ENCODE assay signal across 10 cellular contexts in the genomic region with DNA sequence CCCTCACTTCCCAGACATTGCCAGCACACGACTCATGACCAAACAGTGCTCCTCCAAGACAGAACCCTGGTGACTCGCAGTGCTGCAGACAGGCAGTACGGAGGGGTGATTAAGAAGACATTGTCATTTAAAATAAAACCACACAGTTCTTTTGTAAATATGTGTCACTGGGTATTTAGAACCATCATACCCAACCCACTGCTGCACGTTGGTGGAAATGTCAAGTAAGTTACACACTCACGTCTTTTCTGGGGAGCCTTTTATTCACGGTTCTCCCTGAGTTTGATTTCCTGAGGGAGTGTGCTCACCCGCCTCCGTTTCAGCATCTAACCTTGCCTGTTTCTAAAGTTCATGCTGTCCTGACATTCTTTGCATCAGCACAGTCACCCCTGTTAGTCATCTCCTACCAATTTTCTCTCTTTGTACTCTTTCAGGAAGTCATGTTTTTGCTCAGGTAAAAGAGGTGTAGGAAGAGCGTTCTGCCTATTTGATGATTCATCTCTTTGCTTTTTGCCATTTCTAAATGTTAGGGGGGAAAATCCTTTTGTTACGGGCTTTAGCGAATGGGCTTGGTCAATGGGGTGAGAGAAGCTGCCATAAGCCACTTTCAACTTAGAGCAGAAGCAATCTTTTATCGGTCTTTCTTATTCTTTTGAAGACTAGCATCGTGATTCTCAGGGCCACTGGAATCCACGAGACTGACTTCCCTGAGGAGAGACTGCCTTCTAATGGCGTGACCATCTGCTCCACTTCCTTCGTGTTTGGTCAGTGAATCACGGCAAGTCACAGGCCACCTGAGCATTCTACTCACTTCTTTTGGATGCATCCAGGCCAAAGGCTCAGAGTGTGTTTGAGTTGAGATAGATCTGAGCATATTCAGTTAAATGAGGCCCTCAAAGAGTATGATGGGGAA.
DNase-seq lines count a peak whose midpoint lies in the region; ATAC-seq and TF ChIP-seq lines count a peak whose summit lies in the region.
"Had no signal": no experiment of that assay in that cellular context is flagged by ENCODE, and none has a peak within 500 bp of the region (broad histone marks: within the 10 kb centered on the region; RNA-seq: fewer than 3 reads in every experiment).

No MANE protein-coding gene starts in this region.

- POLR2A ChIA-PET in SK-N-SH (lab: Yijun Ruan, JAX): no interaction called here

- no peak for TF ChIP-seq RAD21 in SK-N-SH (IDR thresholded peaks at IDR 0.05; ENCODE audit: low read length)

- TF ChIP-seq EP300 in SK-N-SH (IDR thresholded peaks at IDR 0.05; ENCODE audit: borderline replicate concordance in 1 of 2, low read depth in 1 of 2, low read length in 1 of 2): no peak

- peak overlapping the region; percentile 68; the same call in 1 of the 2 replicates for H2AFZ ChIP-seq in SK-N-SH (ENCODE audit: low read depth)

- H3K79me2 ChIP-seq in SK-N-SH (ENCODE audit: insufficient read depth): no peaks in the 10 kb centered on the region

- H4K20me1 ChIP-seq in SK-N-SH (ENCODE audit: insufficient read depth): no peaks in the 10 kb centered on the region

- peaks cover 4% of the 10 kb centered on the region for H3F3A ChIP-seq in SK-N-SH (replicated peaks; ENCODE audit: insufficient read depth)

- DNase-seq in SK-N-SH (no peak), activated T-cell treated with anti-CD3 and anti-CD28 coated beads for 1 hour (ENCODE audit: low read depth) (peak; percentile 19), glomerular visceral epithelial cell (ENCODE audit: extremely low spot score) (peak; percentile 85), stromal cell of bone marrow (ENCODE audit: low read depth) (peak; percentile 54)

- H3K4me2 ChIP-seq in SK-N-SH: no peak overlapping the region

- H3K9me3 ChIP-seq in SK-N-SH: no peaks in the 10 kb centered on the region

- H3K27me3 ChIP-seq in SK-N-SH (ENCODE audit: insufficient read depth): no peaks in the 10 kb centered on the region

- no peak for TF ChIP-seq CTCF in SK-N-SH (IDR thresholded peaks at IDR 0.05)

- no peak overlapping the region for H3K9ac ChIP-seq in SK-N-SH

- peak overlapping the region in 1 of 2 experiments; percentile 51; a peak in 2 of 4 replicates for H3K27ac ChIP-seq in SK-N-SH (ENCODE audit: low read depth in 2 of 2, low read length in 1 of 2)
- H3K27ac ChIP-seq: 22Rv1, HL-60 had no signal

- CTCF ChIA-PET in SK-N-SH (lab: Yijun Ruan, JAX): no interaction called here

- WGBS in SK-N-SH (ENCODE audit: low lambda C conversion rate): 44% methylated on average over 17 of the region's 17 CpGs

- no peak overlapping the region for H3K4me3 ChIP-seq in SK-N-SH (ENCODE audit: low read depth in 2 of 2, low read length in 1 of 2)

- no peak for ATAC-seq in SK-N-SH treated with all-trans-retinoic acid at 6 μM for 48 hours
- ATAC-seq in HG03354 (IDR thresholded peaks at IDR 0.05; ENCODE audit: poor library complexity, severe bottlenecking, unreplicated experiment): no peak
- no peak for ATAC-seq in HG03159 (IDR thresholded peaks at IDR 0.05; ENCODE audit: unreplicated experiment)
- ATAC-seq in GM18870 (IDR thresholded peaks at IDR 0.05; ENCODE audit: unreplicated experiment): no peak

- no peaks in the 10 kb centered on the region for H3K9me2 ChIP-seq in SK-N-SH

- no peaks in the 10 kb centered on the region for H3K4me1 ChIP-seq in SK-N-SH (ENCODE audit: control insufficient read depth in 1 of 2, insufficient read depth in 2 of 2, low read depth in 1 of 2, low read length in 1 of 2)

- no peaks in the 10 kb centered on the region for H3K36me3 ChIP-seq in SK-N-SH (replicated peaks in 1 of 2; ENCODE audit: control insufficient read depth in 1 of 2, insufficient read depth in 2 of 2, low read length in 1 of 2)

TF ChIP-seq in SK-N-SH, 30 proteins besides CTCF, POLR2A, EP300 and RAD21:
- 0 out of 2 replicates have a peak, but pooled peaks have one; percentile 1 for TF ChIP-seq FOSL2 (IDR thresholded peaks at IDR 0.05; ENCODE audit: borderline replicate concordance, low read depth)
- TF ChIP-seq, protein P1, sequence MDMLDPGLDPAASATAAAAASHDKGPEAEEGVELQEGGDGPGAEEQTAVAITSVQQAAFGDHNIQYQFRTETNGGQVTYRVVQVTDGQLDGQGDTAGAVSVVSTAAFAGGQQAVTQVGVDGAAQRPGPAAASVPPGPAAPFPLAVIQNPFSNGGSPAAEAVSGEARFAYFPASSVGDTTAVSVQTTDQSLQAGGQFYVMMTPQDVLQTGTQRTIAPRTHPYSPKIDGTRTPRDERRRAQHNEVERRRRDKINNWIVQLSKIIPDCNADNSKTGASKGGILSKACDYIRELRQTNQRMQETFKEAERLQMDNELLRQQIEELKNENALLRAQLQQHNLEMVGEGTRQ (IDR thresholded peaks at IDR 0.05; ENCODE audit: borderline replicate concordance, low read depth, low read length): no peak

TF ChIP-seq in SK-N-SH treated with all-trans-retinoic acid at 6 μM for 48 hours, 23 proteins besides CTCF, POLR2A, EP300 and RAD21:
- TF ChIP-seq CSDC2 (CRISPR knock-in tag; IDR thresholded peaks at IDR 0.05) (no peak), CSRNP3 (CRISPR knock-in tag; IDR thresholded peaks at IDR 0.05) (no peak), RARB (CRISPR knock-in tag; IDR thresholded peaks at IDR 0.05) (no peak), ISL1 (CRISPR knock-in tag; IDR thresholded peaks at IDR 0.05) (no peak), ZFP30 (CRISPR knock-in tag; IDR thresholded peaks at IDR 0.05) (no peak), GLIS3 (CRISPR knock-in tag; IDR thresholded peaks at IDR 0.05) (no peak), SNAI2 (CRISPR knock-in tag; IDR thresholded peaks at IDR 0.05) (no peak), TCF4 (CRISPR knock-in tag; IDR thresholded peaks at IDR 0.05; ENCODE audit: borderline replicate concordance) (no peak), ZNF70 (CRISPR knock-in tag; IDR thresholded peaks at IDR 0.05) (no peak), BACH2 (CRISPR knock-in tag; IDR thresholded peaks at IDR 0.05; ENCODE audit: borderline replicate concordance) (no peak), ZNF565 (CRISPR knock-in tag; conservative IDR thresholded peaks at IDR 0.05; ENCODE audit: low read depth) (no peak), PATZ1 (CRISPR knock-in tag; IDR thresholded peaks at IDR 0.05; ENCODE audit: borderline replicate concordance) (no peak), ZFP3 (CRISPR knock-in tag; IDR thresholded peaks at IDR 0.05) (no peak), TOX (CRISPR knock-in tag; IDR thresholded peaks at IDR 0.05; ENCODE audit: borderline replicate concordance) (no peak)
- TF ChIP-seq, protein P2, sequence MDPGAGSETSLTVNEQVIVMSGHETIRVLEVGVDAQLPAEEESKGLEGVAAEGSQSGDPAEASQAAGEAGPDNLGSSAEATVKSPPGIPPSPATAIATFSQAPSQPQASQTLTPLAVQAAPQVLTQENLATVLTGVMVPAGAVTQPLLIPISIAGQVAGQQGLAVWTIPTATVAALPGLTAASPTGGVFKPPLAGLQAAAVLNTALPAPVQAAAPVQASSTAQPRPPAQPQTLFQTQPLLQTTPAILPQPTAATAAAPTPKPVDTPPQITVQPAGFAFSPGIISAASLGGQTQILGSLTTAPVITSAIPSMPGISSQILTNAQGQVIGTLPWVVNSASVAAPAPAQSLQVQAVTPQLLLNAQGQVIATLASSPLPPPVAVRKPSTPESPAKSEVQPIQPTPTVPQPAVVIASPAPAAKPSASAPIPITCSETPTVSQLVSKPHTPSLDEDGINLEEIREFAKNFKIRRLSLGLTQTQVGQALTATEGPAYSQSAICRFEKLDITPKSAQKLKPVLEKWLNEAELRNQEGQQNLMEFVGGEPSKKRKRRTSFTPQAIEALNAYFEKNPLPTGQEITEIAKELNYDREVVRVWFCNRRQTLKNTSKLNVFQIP (CRISPR knock-in tag; IDR thresholded peaks at IDR 0.05; ENCODE audit: borderline replicate concordance, low read depth): no peak
- TF ChIP-seq, protein P3, sequence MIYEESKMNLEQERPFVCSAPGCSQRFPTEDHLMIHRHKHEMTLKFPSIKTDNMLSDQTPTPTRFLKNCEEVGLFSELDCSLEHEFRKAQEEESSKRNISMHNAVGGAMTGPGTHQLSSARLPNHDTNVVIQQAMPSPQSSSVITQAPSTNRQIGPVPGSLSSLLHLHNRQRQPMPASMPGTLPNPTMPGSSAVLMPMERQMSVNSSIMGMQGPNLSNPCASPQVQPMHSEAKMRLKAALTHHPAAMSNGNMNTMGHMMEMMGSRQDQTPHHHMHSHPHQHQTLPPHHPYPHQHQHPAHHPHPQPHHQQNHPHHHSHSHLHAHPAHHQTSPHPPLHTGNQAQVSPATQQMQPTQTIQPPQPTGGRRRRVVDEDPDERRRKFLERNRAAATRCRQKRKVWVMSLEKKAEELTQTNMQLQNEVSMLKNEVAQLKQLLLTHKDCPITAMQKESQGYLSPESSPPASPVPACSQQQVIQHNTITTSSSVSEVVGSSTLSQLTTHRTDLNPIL (CRISPR knock-in tag; IDR thresholded peaks at IDR 0.05; ENCODE audit: low read depth): no peak
TF ChIP-seq in SK-N-SH treated with all-trans-retinoic acid at 6 μM for 48 hours: peak in this region for 0.
